In the genomic region with DNA sequence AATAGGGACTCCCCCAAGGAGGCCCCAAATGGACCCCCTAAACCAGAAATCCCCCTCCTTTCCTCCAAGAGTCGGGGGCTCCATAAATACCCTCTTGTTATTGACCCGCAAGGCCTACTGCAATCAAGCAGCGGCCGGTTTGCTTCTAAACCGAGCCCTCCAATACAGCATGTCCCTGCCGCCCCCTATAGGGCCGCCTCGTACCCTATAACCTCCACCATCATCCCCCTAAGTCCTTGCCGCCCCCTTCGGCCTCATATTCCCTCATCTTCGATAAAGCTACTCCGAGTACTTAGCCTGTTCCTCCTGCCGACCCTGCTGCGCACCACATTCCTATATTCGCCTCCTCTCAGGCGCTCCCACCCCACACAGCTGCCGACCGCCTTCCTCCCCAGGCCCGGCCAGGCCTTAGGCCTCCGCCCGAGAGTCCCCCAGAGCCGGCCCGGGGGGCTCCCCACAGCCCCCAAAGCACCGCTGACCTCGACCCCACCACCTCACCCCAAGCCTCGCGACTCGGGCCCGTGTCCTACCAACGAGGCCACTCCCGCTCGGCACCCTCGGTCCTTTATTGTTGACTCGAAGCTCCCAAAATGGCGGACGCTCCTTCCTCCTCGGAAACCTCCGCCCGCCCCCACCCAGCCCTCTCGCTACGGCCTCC, we compare ENCODE assay signal across 8 cellular contexts. TPM values are rescaled to one million over a fixed set of nuclear protein-coding genes. Genes with fewer than 3 reads are reported as not detected.
DNase-seq lines count a peak whose midpoint lies in the region; ATAC-seq and TF ChIP-seq lines count a peak whose summit lies in the region.

No MANE protein-coding gene starts in this region.

- H3K4me1 ChIP-seq in KMS-11 (ENCODE audit: low read depth, poor library complexity, severe bottlenecking) (peaks cover 10% of the 10 kb centered on the region), right cardiac atrium (ENCODE audit: control insufficient read depth, insufficient read depth, low read length) (peaks cover 3% of the 10 kb centered on the region), psoas muscle (peaks cover 31% of the 10 kb centered on the region)

- peak; percentile 56 for DNase-seq in CMK (ENCODE audit: low read depth)
- peak in 2 of 3 donors; percentile 58 to 86 for DNase-seq in right cardiac atrium
- DNase-seq in psoas muscle: peak; percentile 50 to 72
- no peak for DNase-seq in HuH-7 (ENCODE audit: low spot score)

- H3K9me3 ChIP-seq in SU-DHL-6 (ENCODE audit: insufficient read depth, low read length) (no peaks in the 10 kb centered on the region), right cardiac atrium (ENCODE audit: control insufficient read depth, low read length) (no peaks in the 10 kb centered on the region), psoas muscle (no peaks in the 10 kb centered on the region)

- H3K9ac ChIP-seq in KMS-11 (peak overlapping the region; percentile 99), SU-DHL-6 (ENCODE audit: low read length) (peak overlapping the region; percentile 99)

- H3K27me3 ChIP-seq in KMS-11 (ENCODE audit: insufficient read depth, low read depth) (no peaks in the 10 kb centered on the region), SU-DHL-6 (ENCODE audit: low read length) (no peaks in the 10 kb centered on the region), right cardiac atrium (ENCODE audit: control insufficient read depth, insufficient read depth) (no peaks in the 10 kb centered on the region), psoas muscle (ENCODE audit: insufficient read depth in 3 of 3, low read length in 2 of 3) (no peaks in the 10 kb centered on the region)

- intact Hi-C loops in right cardiac atrium (cut with DNase I): loop anchor here in 2 of 4 donors (5.0 to 10.0 kb wide), 2 partner anchors 114 to 137 kb away; a partner anchor contains a TSS
- intact Hi-C loops in psoas muscle (cut with DNase I): loop anchor here (5.0 to 10.0 kb wide), 3 partner anchors 74 to 137 kb away; a partner anchor contains a TSS

- under 1% methylated on average over 41 of the region's 41 CpGs for WGBS in right cardiac atrium
- 0 to 1% (median 1%) methylated on average over 39 to 41 of the region's 41 CpGs for WGBS in psoas muscle, 3 donors

- H3K36me3 ChIP-seq in KMS-11 (ENCODE audit: insufficient read depth) (no peaks in the 10 kb centered on the region), SU-DHL-6 (ENCODE audit: low read length) (peaks cover 6% of the 10 kb centered on the region), psoas muscle (ENCODE audit: insufficient read depth in 1 of 2, low read depth in 1 of 2) (peaks cover 0 to 6% of the 10 kb centered on the region in 2 donors)

- peaks cover 36% of the 10 kb centered on the region for H3F3A ChIP-seq in SU-DHL-6 (ENCODE audit: insufficient read depth)

- peak; percentile 29 for ATAC-seq in GM21528 (IDR thresholded peaks at IDR 0.05; ENCODE audit: low FRiP score, unreplicated experiment)
- ATAC-seq in right cardiac atrium: peak; percentile 52 to 56
- peak; percentile 48 to 65 (median 57) for ATAC-seq in psoas muscle

- H3K4me3 ChIP-seq in KMS-11 (IDR thresholded peaks at IDR 0.05; ENCODE audit: insufficient read depth, low read depth, low read length) (no peak overlapping the region), SU-DHL-6 (ENCODE audit: insufficient read depth, low read length, poor library complexity, severe bottlenecking) (peak overlapping the region; percentile 76), right cardiac atrium (ENCODE audit: low read length) (peak overlapping the region; percentile 88), psoas muscle (peak overlapping the region; percentile 89)

- H2AFZ ChIP-seq in KMS-11 (ENCODE audit: low read depth) (peak overlapping the region; percentile 59), SU-DHL-6 (ENCODE audit: low read depth, low read length, severe bottlenecking) (peak overlapping the region; percentile 71)

- H3K4me2 ChIP-seq in KMS-11: peak overlapping the region; percentile 93
- H3K4me2 ChIP-seq in SU-DHL-6 (ENCODE audit: low read depth, low read length, poor library complexity, severe bottlenecking): peak overlapping the region; percentile 73

- peak; percentile 19; the same call in 1 of the 2 replicates for TF ChIP-seq CTCF in KMS-11 (conservative IDR thresholded peaks at IDR 0.05; ENCODE audit: low read depth, low read length)
- TF ChIP-seq CTCF in SU-DHL-6 (IDR thresholded peaks at IDR 0.05; ENCODE audit: insufficient read depth, low read length, poor library complexity, severe bottlenecking): peak; percentile 47
- peak; percentile 43 for TF ChIP-seq CTCF in psoas muscle (IDR thresholded peaks at IDR 0.05)

- H3K27ac ChIP-seq in KMS-11 (peak overlapping the region; percentile 98), SU-DHL-6 (ENCODE audit: low read depth, low read length) (peak overlapping the region; percentile 93), angular gyrus (ENCODE audit: low read depth, low read length) (peak overlapping the region; percentile 98), right cardiac atrium (ENCODE audit: low read length) (peak overlapping the region; percentile 100), psoas muscle (peak overlapping the region; percentile 97)

- H4K20me1 ChIP-seq in KMS-11 (ENCODE audit: insufficient read depth) (peaks cover 13% of the 10 kb centered on the region; the same call in 1 of the 2 replicates), SU-DHL-6 (ENCODE audit: low read depth, low read length) (peaks cover 16% of the 10 kb centered on the region)

- H3K9me2 ChIP-seq in SU-DHL-6 (replicated peaks; ENCODE audit: insufficient read depth, low read length): no peaks in the 10 kb centered on the region

- H3K79me2 ChIP-seq in KMS-11 (ENCODE audit: insufficient read depth, low read depth) (peaks cover 52% of the 10 kb centered on the region), SU-DHL-6 (ENCODE audit: insufficient read depth, low read length) (peaks cover 53% of the 10 kb centered on the region)

RNA-seq across cellular contexts. Expression of a gene that starts 0.5 kb away (rescaled TPM):
- total RNA-seq in right cardiac atrium (100 to 1,000 TPM; 126 to 149 (median 139) TPM), psoas muscle (10 to 100 TPM; 77.6 to 90.9 (median 79.0) TPM)
- polyA plus RNA-seq in right cardiac atrium (38.0 TPM), psoas muscle (10 to 100 TPM; 18.8 to 43.0 (median 21.5) TPM)
